In the genomic region with DNA sequence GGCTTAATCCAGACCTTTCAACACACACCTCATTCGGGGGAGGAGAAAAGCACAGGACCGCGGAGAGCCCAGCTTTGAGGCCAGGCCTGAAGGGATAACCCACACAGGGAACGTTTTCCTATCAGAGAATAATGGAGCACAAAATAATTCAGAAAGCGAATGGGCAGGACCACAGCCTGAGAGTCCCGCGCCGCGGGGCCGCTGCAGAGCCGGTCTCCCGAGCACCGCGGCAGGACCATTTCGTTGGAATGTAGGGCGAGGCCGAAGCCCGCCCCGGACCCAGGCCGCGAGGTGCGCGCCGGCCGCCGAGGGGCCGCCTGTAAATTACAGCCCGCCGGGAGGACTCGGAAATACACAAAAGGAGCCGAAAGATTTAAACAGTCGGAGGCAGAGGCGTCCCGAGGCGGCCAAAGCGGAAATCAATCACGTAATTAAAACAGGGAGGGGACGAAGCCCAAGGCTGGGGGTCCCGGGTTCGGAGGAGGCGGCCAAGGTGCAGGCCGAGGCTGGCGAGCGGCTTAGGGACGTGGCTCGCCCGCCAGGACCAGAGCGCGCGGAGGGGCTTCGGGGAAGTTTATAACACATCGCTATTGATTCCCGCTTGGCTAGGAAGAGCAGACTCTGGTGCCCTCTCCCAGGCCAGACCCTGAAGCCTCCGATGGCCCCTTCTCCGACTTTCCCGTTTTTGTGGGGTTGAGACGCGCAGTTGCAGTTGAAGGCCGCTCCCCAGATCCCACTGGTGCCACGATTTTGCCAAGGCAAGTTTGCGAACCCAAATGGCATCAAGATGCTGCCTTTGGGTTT, we compare ENCODE assay signal across 1 cellular context.
TF ChIP-seq lines count a peak whose summit lies in the region.

No MANE protein-coding gene starts in this region.

TF ChIP-seq in H1, 55 proteins besides CTCF, POLR2A, EP300 and RAD21:
- TF ChIP-seq TCF12 (IDR thresholded peaks at IDR 0.05; ENCODE audit: low read depth, low read length), result no peak
- no peak for TF ChIP-seq BACH1 (IDR thresholded peaks at IDR 0.05; ENCODE audit: low read length)
- TF ChIP-seq KDM5A (IDR thresholded peaks at IDR 0.05; ENCODE audit: low read length), result no peak
- TF ChIP-seq SAP30 (IDR thresholded peaks at IDR 0.05; ENCODE audit: insufficient read depth, insufficient replicate concordance, low read length), result no peak
- TF ChIP-seq SUZ12 (IDR thresholded peaks at IDR 0.05; ENCODE audit: low read length), result peak; percentile 100
- TF ChIP-seq GABPA (IDR thresholded peaks at IDR 0.05; ENCODE audit: borderline replicate concordance, insufficient read depth, low read length), result peak; percentile 34; the same call in 1 of the 2 replicates
- TF ChIP-seq CHD1 (IDR thresholded peaks at IDR 0.05; ENCODE audit: low read depth, low read length), result no peak
- TF ChIP-seq TBP (IDR thresholded peaks at IDR 0.05; ENCODE audit: low read depth, low read length), result no peak
- TF ChIP-seq, protein P1, sequence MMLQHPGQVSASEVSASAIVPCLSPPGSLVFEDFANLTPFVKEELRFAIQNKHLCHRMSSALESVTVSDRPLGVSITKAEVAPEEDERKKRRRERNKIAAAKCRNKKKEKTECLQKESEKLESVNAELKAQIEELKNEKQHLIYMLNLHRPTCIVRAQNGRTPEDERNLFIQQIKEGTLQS (IDR thresholded peaks at IDR 0.05; ENCODE audit: insufficient read depth, low read depth, low read length), result no peak
- TF ChIP-seq HDAC2 (IDR thresholded peaks at IDR 0.05; ENCODE audit: borderline replicate concordance in 1 of 2, low read depth in 2 of 2, low read length in 2 of 2), result no peak
- TF ChIP-seq, protein P2, sequence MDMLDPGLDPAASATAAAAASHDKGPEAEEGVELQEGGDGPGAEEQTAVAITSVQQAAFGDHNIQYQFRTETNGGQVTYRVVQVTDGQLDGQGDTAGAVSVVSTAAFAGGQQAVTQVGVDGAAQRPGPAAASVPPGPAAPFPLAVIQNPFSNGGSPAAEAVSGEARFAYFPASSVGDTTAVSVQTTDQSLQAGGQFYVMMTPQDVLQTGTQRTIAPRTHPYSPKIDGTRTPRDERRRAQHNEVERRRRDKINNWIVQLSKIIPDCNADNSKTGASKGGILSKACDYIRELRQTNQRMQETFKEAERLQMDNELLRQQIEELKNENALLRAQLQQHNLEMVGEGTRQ (IDR thresholded peaks at IDR 0.05; ENCODE audit: low read length), result no peak
- TF ChIP-seq SP4 (IDR thresholded peaks at IDR 0.05; ENCODE audit: low read length), result no peak
- TF ChIP-seq SIN3A (conservative IDR thresholded peaks at IDR 0.05 in 1 of 2, IDR thresholded peaks at IDR 0.05 in 1 of 2; ENCODE audit: low read depth in 1 of 2, low read length in 2 of 2), result no peak
- no peak for TF ChIP-seq GTF2F1 (IDR thresholded peaks at IDR 0.05; ENCODE audit: borderline replicate concordance, low read depth, low read length)
- peak; percentile 24 for TF ChIP-seq CTBP2 (IDR thresholded peaks at IDR 0.05; ENCODE audit: borderline replicate concordance, insufficient read depth, insufficient read length, low read length)
- TF ChIP-seq BCL11A (IDR thresholded peaks at IDR 0.05; ENCODE audit: low read depth in 2 of 2, low read length in 2 of 2), result no peak
- no peak for TF ChIP-seq TAF7 (optimal IDR thresholded peaks at IDR 0.05; ENCODE audit: borderline replicate concordance, low read depth, low read length)
- no peak for TF ChIP-seq KDM4A (IDR thresholded peaks at IDR 0.05; ENCODE audit: low read depth, low read length, severe bottlenecking)
- no peak for TF ChIP-seq CBX5 (IDR thresholded peaks at IDR 0.05; ENCODE audit: low read depth, low read length)
- peak; percentile 100 for TF ChIP-seq EZH2 (IDR thresholded peaks at IDR 0.05; ENCODE audit: low read depth, low read length, severe bottlenecking)
- no peak for TF ChIP-seq SP1 (IDR thresholded peaks at IDR 0.05; ENCODE audit: low read depth, low read length)
- no peak for TF ChIP-seq PHF8 (conservative IDR thresholded peaks at IDR 0.05; ENCODE audit: low read depth, low read length)
- TF ChIP-seq TEAD4 (IDR thresholded peaks at IDR 0.05; ENCODE audit: low read depth, low read length), result no peak
- no peak for TF ChIP-seq JUN (IDR thresholded peaks at IDR 0.05; ENCODE audit: low read depth, low read length)
- no peak for TF ChIP-seq SP2 (IDR thresholded peaks at IDR 0.05; ENCODE audit: low read length)
- TF ChIP-seq NANOG (IDR thresholded peaks at IDR 0.05; ENCODE audit: insufficient read depth, low read depth, low read length, poor library complexity, severe bottlenecking), result no peak
- TF ChIP-seq EGR1 (IDR thresholded peaks at IDR 0.05; ENCODE audit: borderline replicate concordance, low read depth, low read length), result no peak
- no peak for TF ChIP-seq YY1 (IDR thresholded peaks at IDR 0.05; ENCODE audit: low read depth, low read length)
- peak; percentile 96 for TF ChIP-seq RNF2 (IDR thresholded peaks at IDR 0.05; ENCODE audit: borderline replicate concordance, low read depth, low read length, missing control alignments, poor library complexity, severe bottlenecking)
- no peak for TF ChIP-seq POLR2AphosphoS5 (IDR thresholded peaks at IDR 0.05; ENCODE audit: low read depth, low read length)
- peak; percentile 30 for TF ChIP-seq ASH2L (IDR thresholded peaks at IDR 0.05; ENCODE audit: low read length)
- no peak for TF ChIP-seq HDAC6 (IDR thresholded peaks at IDR 0.05; ENCODE audit: low read depth, low read length)
- no peak; the same call in 1 of the 2 replicates for TF ChIP-seq CBX8 (IDR thresholded peaks at IDR 0.05; ENCODE audit: borderline replicate concordance, low read depth, low read length)
- no peak for TF ChIP-seq CEBPB (IDR thresholded peaks at IDR 0.05; ENCODE audit: low read depth, low read length)
- TF ChIP-seq ATF2 (IDR thresholded peaks at IDR 0.05; ENCODE audit: low read length), result no peak
- no peak for TF ChIP-seq CHD2 (IDR thresholded peaks at IDR 0.05; ENCODE audit: low read length)
